8 cellular contexts compared by ENCODE assay signal in the genomic region with DNA sequence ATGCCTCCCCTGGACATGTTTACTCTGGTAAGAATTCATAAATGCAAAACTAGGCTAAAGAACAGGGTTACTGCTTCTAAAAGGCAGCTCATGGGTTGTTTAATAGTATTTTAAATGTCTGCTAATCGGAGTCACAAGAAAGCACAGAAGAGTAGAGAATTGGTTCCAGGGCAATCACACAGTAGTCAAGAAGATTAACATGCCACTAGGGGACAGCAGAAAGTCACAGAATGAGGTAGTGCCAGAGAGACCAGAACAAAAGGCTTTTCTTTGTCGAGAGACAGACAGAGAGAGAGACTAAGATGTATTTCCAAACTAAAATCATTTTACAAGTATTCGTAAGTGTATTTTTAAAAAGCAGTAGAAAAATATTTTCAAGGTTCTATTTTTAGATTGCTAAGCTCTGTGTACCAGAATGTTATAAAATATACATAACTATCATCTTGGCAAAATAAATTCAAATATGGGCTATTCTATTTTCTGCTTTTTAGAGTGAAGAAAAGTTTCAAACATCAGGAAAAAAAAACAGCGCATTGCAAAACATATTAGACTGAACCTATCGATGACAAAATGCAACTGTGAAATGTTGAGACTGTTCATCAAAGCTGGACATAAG.
A peak's percentile ranks its signal among the peaks of the same experiment; 100 is the strongest.
DNase-seq lines count a peak whose midpoint lies in the region; ATAC-seq and TF ChIP-seq lines count a peak whose summit lies in the region.

No MANE protein-coding gene starts in this region.

- no peak overlapping the region for H3K27ac ChIP-seq in Karpas-422 (ENCODE audit: low read length)
- no peak overlapping the region for H3K27ac ChIP-seq in left lung

- H3K9me3 ChIP-seq in Karpas-422 (ENCODE audit: low read length) (no peaks in the 10 kb centered on the region), left lung (no peaks in the 10 kb centered on the region)

- H4K20me1 ChIP-seq in Karpas-422 (ENCODE audit: insufficient read depth, low read depth, low read length) = no peaks in the 10 kb centered on the region

- intact Hi-C loops in left lung (cut with DNase I) = loop anchor here in 1 of 2 donors (10.0 kb wide), 1 partner anchor 634 kb away; no protein-coding TSS in a partner anchor

- DNase-seq in EL = peak; percentile 72
- peak; percentile 83 for DNase-seq in Karpas-422
- DNase-seq in OCI-M1 (lab: John Stamatoyannopoulos, UW) = peak; percentile 90
- DNase-seq in choroid plexus epithelial cell (ENCODE audit: low read depth) = peak; percentile 83
- no peak for DNase-seq in left lung
- DNase-seq in ureter (ENCODE audit: low spot score) = peak; percentile 60
- DNase-seq in UCSD-AML1 (lab: John Stamatoyannopoulos, UW; ENCODE audit: unreplicated experiment) = no peak

- no peak overlapping the region for H2AFZ ChIP-seq in Karpas-422 (ENCODE audit: low read length)

- H3K9ac ChIP-seq in Karpas-422 (ENCODE audit: low read length) = no peak overlapping the region

- H3K4me1 ChIP-seq in Karpas-422 (ENCODE audit: low read length) (no peaks in the 10 kb centered on the region), left lung (no peaks in the 10 kb centered on the region)

- H3K79me2 ChIP-seq in Karpas-422 (ENCODE audit: low read length) = no peaks in the 10 kb centered on the region

- H3K27me3 ChIP-seq in Karpas-422 (ENCODE audit: low read length) (no peaks in the 10 kb centered on the region), left lung (no peaks in the 10 kb centered on the region)

- H3K4me3 ChIP-seq in Karpas-422 (ENCODE audit: low read length) (no peak overlapping the region), choroid plexus epithelial cell (ENCODE audit: low read depth, low read length) (no peak overlapping the region), left lung (no peak overlapping the region)

- no peaks in the 10 kb centered on the region for H3K9me2 ChIP-seq in Karpas-422 (replicated peaks; ENCODE audit: insufficient read depth, low read length)

- H3K4me2 ChIP-seq in Karpas-422 (ENCODE audit: low read depth, low read length, poor library complexity, severe bottlenecking) = no peak overlapping the region

- ATAC-seq in GM21619 (IDR thresholded peaks at IDR 0.05; ENCODE audit: unreplicated experiment) (peak; percentile 87), left lung (peak; percentile 82)

- H3K36me3 ChIP-seq in Karpas-422 (ENCODE audit: insufficient read depth, low read length) = no peaks in the 10 kb centered on the region
- H3K36me3 ChIP-seq in left lung = no peaks in the 10 kb centered on the region

- peak; percentile 82 for TF ChIP-seq CTCF in choroid plexus epithelial cell (conservative IDR thresholded peaks at IDR 0.05; ENCODE audit: low read depth, low read length)
- TF ChIP-seq CTCF in left lung (IDR thresholded peaks at IDR 0.05) = peak; percentile 28 to 56

Comparison
In these comparisons a context has a peak if more than half of its experiments do, and no peak if none do; other contexts are left out.
1. DNase-seq: peak in EL (single experiment), Karpas-422 (single experiment), OCI-M1 (single experiment), choroid plexus epithelial cell (single experiment) and ureter (single experiment); none in left lung (0 of 2) and UCSD-AML1 (single experiment).